35 cellular contexts compared by ENCODE assay signal in the genomic region with DNA sequence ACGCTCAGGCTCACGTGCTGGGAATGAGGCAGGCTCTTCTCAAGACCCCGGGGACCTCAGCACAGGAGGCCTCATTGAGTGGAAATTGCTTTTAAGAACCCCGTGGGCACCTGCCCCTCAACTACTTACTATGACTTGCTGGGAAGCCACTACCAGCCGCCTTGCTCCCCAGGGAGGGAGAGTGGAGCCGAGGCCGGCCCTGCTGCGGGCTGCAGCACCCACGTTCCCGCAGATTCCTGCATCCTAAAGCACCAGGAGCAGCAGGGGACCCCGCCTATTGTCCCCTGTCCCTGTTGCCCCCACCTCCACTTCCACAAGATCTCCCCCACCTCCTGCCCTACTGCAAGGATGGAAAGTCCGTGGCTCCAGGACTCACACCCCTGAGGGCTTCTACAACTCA.
"Had no signal": no experiment of that assay in that cellular context is flagged by ENCODE, and none has a peak within 500 bp of the region (broad histone marks: within the 10 kb centered on the region; RNA-seq: fewer than 3 reads in every experiment).

No MANE protein-coding gene starts in this region.

- H3K36me3 ChIP-seq: MG63 had no signal

- H3K27ac ChIP-seq: KMS-11 had no signal

- DNase-seq: Karpas-422, Kasumi-1, KBM-7, KG1, MG63, MM.1S, MV-4-11, NCI-H1048, NCI-H1092, NCI-H1092 treated with DMSO at 0.1 percent for 48 hours, NCI-H1105, NCI-H1105 treated with DMSO at 0.1 percent for 48 hours, NCI-H1417, NCI-H1417 treated with DMSO at 0.1 percent for 48 hours, NCI-H1436, NCI-H1436 treated with DMSO at 0.1 percent for 48 hours, NCI-H146, NCI-H1694, NCI-H1694 treated with DMSO at 0.1 percent for 48 hours, NCI-H187, NCI-H187 treated with DMSO at 0.1 percent for 48 hours, NCI-H1930, NCI-H2029, NCI-H2029 treated with DMSO at 0.1 percent for 48 hours, NCI-H2081, NCI-H2081 treated with DMSO at 0.1 percent for 48 hours, NCI-H2107, NCI-H2171, NCI-H2171 treated with DMSO at 0.1 percent for 48 hours, NCI-H2227 treated with DMSO at 0.1 percent for 48 hours, NCI-H226, NCI-H345, NCI-H446, NCI-H446 treated with DMSO at 0.1 percent for 48 hours had no signal

- H3K4me3 ChIP-seq: MG63 had no signal

- H3K9me3 ChIP-seq: MG63 had no signal

- H3K4me2 ChIP-seq: KMS-11 had no signal

- H3K9ac ChIP-seq: KMS-11 had no signal
